In genomic region chr13:52127783-52128702, GRCh38 we compare ENCODE assay signal across 8 cellular contexts. TPM values are rescaled to one million over a fixed set of nuclear protein-coding genes. Genes with fewer than 3 reads are reported as not detected.
DNase-seq lines count a peak whose midpoint lies in the region; ATAC-seq and TF ChIP-seq lines count a peak whose summit lies in the region.

No MANE protein-coding gene starts in this region.

- H3K9me3 ChIP-seq in CD4-positive, alpha-beta memory T cell (ENCODE audit: control insufficient read depth in 1 of 2, low read length in 2 of 2): no peaks in the 10 kb centered on the region
- H3K9me3 ChIP-seq in Peyer's patch: no peaks in the 10 kb centered on the region
- H3K9me3 ChIP-seq in neural cell (ENCODE audit: low read length): no peaks in the 10 kb centered on the region
- H3K9me3 ChIP-seq in thymus (ENCODE audit: control insufficient read depth): no peaks in the 10 kb centered on the region

- peak overlapping the region; percentile 59 to 73 for H3K4me3 ChIP-seq in CD4-positive, alpha-beta memory T cell (ENCODE audit: low read length in 2 of 2)
- H3K4me3 ChIP-seq in Jurkat, Clone E6-1 (ENCODE audit: low read length): peak overlapping the region; percentile 55
- H3K4me3 ChIP-seq in Peyer's patch (peak overlapping the region; percentile 46 to 83 (median 59)), fibroblast of villous mesenchyme (ENCODE audit: low read depth, low read length) (peak overlapping the region; percentile 68), neural cell (ENCODE audit: low read length) (peak overlapping the region; percentile 87), thymus (ENCODE audit: low read length) (peak overlapping the region; percentile 71)

- peaks cover 0 to 3% of the 10 kb centered on the region in 2 donors for H3K27me3 Mint-ChIP-seq in CD4-positive, alpha-beta memory T cell

- WGBS in thymus: 2% methylated on average over 33 of the region's 33 CpGs

- H3F3A ChIP-seq in neural cell (ENCODE audit: insufficient read depth, low read length, poor library complexity, severe bottlenecking): peaks cover 3% of the 10 kb centered on the region

- POLR2A ChIA-PET in CD4-positive, alpha-beta memory T cell (lab: Charles Lee; ENCODE audit: partially characterized antibody): interaction anchor here (1.0 to 2.2 kb wide), 4 partner anchors 28 to 312 kb away, joined by 3 to 7 read pairs (median 4); partner anchors contain the start of gene NEK3

- H3K4me1 ChIP-seq in CD4-positive, alpha-beta memory T cell (ENCODE audit: insufficient read depth, low read length): peaks cover 19% of the 10 kb centered on the region
- peaks cover 0 to 14% (median 5%) of the 10 kb centered on the region in 4 donors for H3K4me1 ChIP-seq in Peyer's patch
- peaks cover 10% of the 10 kb centered on the region for H3K4me1 ChIP-seq in thymus (ENCODE audit: control insufficient read depth, insufficient read depth, low read length)

- H3K9me2 ChIP-seq in neural cell (ENCODE audit: insufficient read depth, low read length): no peaks in the 10 kb centered on the region

- H3K4me2 ChIP-seq in neural cell (ENCODE audit: low read length): peak overlapping the region; percentile 49

- peak; percentile 51 to 88 (median 78) for TF ChIP-seq CTCF in Peyer's patch (IDR thresholded peaks at IDR 0.05)
- TF ChIP-seq CTCF in fibroblast of villous mesenchyme (IDR thresholded peaks at IDR 0.05; ENCODE audit: insufficient read depth, low read depth, low read length): peak; percentile 87
- peak; percentile 92 for TF ChIP-seq CTCF in neural cell (IDR thresholded peaks at IDR 0.05; ENCODE audit: poor library complexity, severe bottlenecking)

- ATAC-seq in GM19463 (IDR thresholded peaks at IDR 0.05; ENCODE audit: unreplicated experiment): peak; percentile 44

- no peaks in the 10 kb centered on the region for H4K20me1 ChIP-seq in neural cell (ENCODE audit: insufficient read depth)

- H2AFZ ChIP-seq in neural cell (ENCODE audit: low read depth, low read length): no peak overlapping the region

- no peak overlapping the region for H3K27ac ChIP-seq in CD4-positive, alpha-beta memory T cell (ENCODE audit: low read depth, low read length)
- peak overlapping the region in 1 of 4 donors; percentile 21 for H3K27ac ChIP-seq in Peyer's patch
- no peak overlapping the region for H3K27ac ChIP-seq in neural cell (ENCODE audit: low read length)
- no peak overlapping the region for H3K27ac ChIP-seq in thymus (ENCODE audit: low read depth)

- H3K4me3 Mint-ChIP-seq in CD4-positive, alpha-beta memory T cell: peak overlapping the region; percentile 74 to 95 (median 86)

- H3K27me3 ChIP-seq in CD4-positive, alpha-beta memory T cell (ENCODE audit: insufficient read depth, low read length): peaks cover 4% of the 10 kb centered on the region
- no peaks in the 10 kb centered on the region for H3K27me3 ChIP-seq in Peyer's patch
- peaks cover 15% of the 10 kb centered on the region for H3K27me3 ChIP-seq in neural cell (ENCODE audit: insufficient read depth, low read depth, low read length)
- H3K27me3 ChIP-seq in thymus (ENCODE audit: control insufficient read depth, insufficient read depth): peaks cover 4% of the 10 kb centered on the region

- CTCF ChIA-PET in CD4-positive, alpha-beta memory T cell (lab: Charles Lee; ENCODE audit: partially characterized antibody): interaction anchor here (0.5 to 4.1 kb wide), 35 partner anchors 9 to 1002 kb away, joined by 3 to 59 read pairs (median 4); partner anchors contain the start of genes ALG11, NEK3 and TMEM272

- peaks cover 4% of the 10 kb centered on the region for H3K36me3 ChIP-seq in CD4-positive, alpha-beta memory T cell (ENCODE audit: insufficient read depth, low read length)
- H3K36me3 ChIP-seq in Peyer's patch (peaks cover 0 to 25% (median 0%) of the 10 kb centered on the region in 3 donors), neural cell (ENCODE audit: insufficient read depth, low read length) (peaks cover 8% of the 10 kb centered on the region), thymus (ENCODE audit: control insufficient read depth, insufficient read depth) (peaks cover 3% of the 10 kb centered on the region)

- H3K4me1 Mint-ChIP-seq in CD4-positive, alpha-beta memory T cell: peaks cover 11 to 19% (median 13%) of the 10 kb centered on the region in 4 donors

- peak; percentile 90 for TF ChIP-seq RAD21 in neural cell (conservative IDR thresholded peaks at IDR 0.05)

- peak overlapping the region in 6 of 7 donors; percentile 3 to 50 (median 18) for H3K27ac Mint-ChIP-seq in CD4-positive, alpha-beta memory T cell

- peak overlapping the region; percentile 44 for H3K9ac ChIP-seq in neural cell (ENCODE audit: low read length)

- no peaks in the 10 kb centered on the region for H3K79me2 ChIP-seq in neural cell (replicated peaks; ENCODE audit: insufficient read depth, low read length)

- TF ChIP-seq EP300 in neural cell (conservative IDR thresholded peaks at IDR 0.05; ENCODE audit: poor library complexity, severe bottlenecking): no peak

- peaks cover 14 to 16% of the 10 kb centered on the region in 2 donors for H3K36me3 Mint-ChIP-seq in CD4-positive, alpha-beta memory T cell

- no peak for TF ChIP-seq POLR2A in Peyer's patch (IDR thresholded peaks at IDR 0.05)

- peak; percentile 59 to 72 (median 64) for DNase-seq in CD4-positive, alpha-beta memory T cell
- DNase-seq in Jurkat, Clone E6-1 (ENCODE audit: low read depth, low spot score): peak; percentile 66
- peak in 2 of 3 donors; percentile 36 to 81 for DNase-seq in Peyer's patch
- peak; percentile 23 for DNase-seq in activated T-helper 9 cell treated with anti-CD3 and anti-CD28 coated beads, Interleukin-2, amount 50 U/mL, for 16 hours (ENCODE audit: low read depth)
- peak; percentile 69 for DNase-seq in fibroblast of villous mesenchyme (ENCODE audit: low read depth)

- intact Hi-C loops in CD4-positive, alpha-beta memory T cell (cut with micrococcal nuclease): loop anchor here (1.0 to 5.0 kb wide), 10 partner anchors 27 to 324 kb away; partner anchors contain the start of genes ALG11, TMEM272 and VPS36

- H3K9me3 Mint-ChIP-seq in CD4-positive, alpha-beta memory T cell: no peaks in the 10 kb centered on the region

TF ChIP-seq in neural cell, 6 proteins besides CTCF, POLR2A, EP300 and RAD21:
- peak; percentile 80 for TF ChIP-seq SMC3 (conservative IDR thresholded peaks at IDR 0.05; ENCODE audit: poor library complexity)
- TF ChIP-seq REST (IDR thresholded peaks at IDR 0.05; ENCODE audit: borderline replicate concordance): no peak
- no peak for TF ChIP-seq TAF1 (IDR thresholded peaks at IDR 0.05; ENCODE audit: low read depth)
- TF ChIP-seq MXI1 (conservative IDR thresholded peaks at IDR 0.05; ENCODE audit: poor library complexity, severe bottlenecking): no peak
TF ChIP-seq in neural cell: peak in this region for 1.

RNA-seq across cellular contexts. Expression of gene NEK5, which starts 0.8 kb away (rescaled TPM):
- total RNA-seq in CD4-positive, alpha-beta memory T cell: not detected
- under 1 TPM in 1 of 2 donors, not detected in 1; 0.06 TPM for polyA plus RNA-seq in CD4-positive, alpha-beta memory T cell
- polyA plus RNA-seq in Jurkat, Clone E6-1 (2012; ENCODE audit: insufficient read depth, insufficient read length): 0.61 TPM
- total RNA-seq in Peyer's patch (under 1 TPM in 1 of 4 donors, not detected in 3; 0.27 TPM), fibroblast of villous mesenchyme (under 0.01 TPM in 2 replicates)
- polyA plus RNA-seq in neural cell (0.06 and 0.43 TPM in 2 replicates), thymus (0.34 TPM)
- 0.23 and 0.49 TPM in 2 replicates for polyA minus RNA-seq in neural cell

RNA-seq across cellular contexts. Expression of gene NEK3, which starts 31.4 kb away (rescaled TPM):
- total RNA-seq in CD4-positive, alpha-beta memory T cell: 1 to 10 TPM; 6.4 to 8.2 TPM
- 1 to 10 TPM; 3.4 to 7.3 TPM for polyA plus RNA-seq in CD4-positive, alpha-beta memory T cell
- polyA plus RNA-seq in Jurkat, Clone E6-1 (2012; ENCODE audit: insufficient read depth, insufficient read length): 7.2 TPM
- total RNA-seq in Peyer's patch: 10 to 100 TPM; 26.6 to 78.2 (median 36.2) TPM
- 9.1 and 10.3 TPM in 2 replicates for total RNA-seq in fibroblast of villous mesenchyme
- 53.1 and 61.0 TPM in 2 replicates for polyA plus RNA-seq in neural cell
- polyA minus RNA-seq in neural cell: 17.8 and 18.7 TPM in 2 replicates
- 41.9 TPM for polyA plus RNA-seq in thymus
